ENCODE assay signal across 20 cellular contexts in genomic region chr17:76827736-76828135, GRCh38. TPM values are rescaled to one million over a fixed set of nuclear protein-coding genes. Genes with fewer than 3 reads are reported as not detected.
"Had no signal": no experiment of that assay in that cellular context is flagged by ENCODE, and none has a peak within 500 bp of the region (broad histone marks: within the 10 kb centered on the region; RNA-seq: fewer than 3 reads in every experiment).

No MANE protein-coding gene starts in this region.

- H3K4me2 ChIP-seq: hepatocyte had no signal

- H3K4me3 ChIP-seq: coronary artery, hepatocyte, mucosa of descending colon, right atrium auricular region, sigmoid colon, skin epidermis, testis, transverse colon had no signal

- H3K27ac Mint-ChIP-seq: stimulated activated naive B cell treated with anti-CD40 and anti-IgM and Interleukin-4, amounts not matched to agents 10 μg/mL and 1 μg/mL and 100 μg/mL, for 72 hours had no signal

- ATAC-seq: mucosa of descending colon; naive thymus-derived CD8-positive, alpha-beta T cell; stimulated activated naive B cell treated with anti-CD40 and anti-IgM and Interleukin-4, amounts not matched to agents 10 μg/mL and 1 μg/mL and 100 μg/mL, for 72 hours; stimulated activated naive CD8-positive, alpha-beta T cell treated with anti-CD3 and anti-CD28 coated beads, Interleukin-15, amount 100 ng/mL, for 72 hours had no signal

- H3K4me1 ChIP-seq: right atrium auricular region, sigmoid colon, testis, transverse colon had no signal

- H3K4me3 Mint-ChIP-seq: naive thymus-derived CD8-positive, alpha-beta T cell; stimulated activated naive B cell treated with anti-CD40 and anti-IgM and Interleukin-4, amounts not matched to agents 10 μg/mL and 1 μg/mL and 100 μg/mL, for 72 hours; stimulated activated naive CD8-positive, alpha-beta T cell treated with anti-CD3 and anti-CD28 coated beads, Interleukin-15, amount 100 ng/mL, for 72 hours had no signal

- H3K9me3 Mint-ChIP-seq: stimulated activated naive B cell treated with anti-CD40 and anti-IgM and Interleukin-4, amounts not matched to agents 10 μg/mL and 1 μg/mL and 100 μg/mL, for 72 hours; stimulated activated naive CD8-positive, alpha-beta T cell treated with anti-CD3 and anti-CD28 coated beads, Interleukin-15, amount 100 ng/mL, for 72 hours had no signal

- H3K9me3 ChIP-seq: mucosa of descending colon, neutrophil, right atrium auricular region, sigmoid colon, testis, transverse colon had no signal

- DNase-seq: effector CD4-positive, alpha-beta T cell; foreskin melanocyte; head of caudate nucleus; kidney glomerular epithelial cell; mucosa of descending colon; naive thymus-derived CD8-positive, alpha-beta T cell; posterior cingulate gyrus; sigmoid colon; stimulated activated CD4-positive, alpha-beta T cell treated with anti-CD3 and anti-CD28 coated beads, Interleukin-2, amount 100 ng/mL, for 24 hours; stimulated activated CD4-positive, alpha-beta T cell treated with anti-CD3 and anti-CD28 coated beads, Interleukin-4, amount 100 ng/mL, for 4 hours; stimulated activated naive B cell treated with anti-CD40 and anti-IgM and Interleukin-4, amounts not matched to agents 10 μg/mL and 1 μg/mL and 100 μg/mL, for 72 hours; stimulated activated naive CD8-positive, alpha-beta T cell treated with anti-CD3 and anti-CD28 coated beads, Interleukin-15, amount 100 ng/mL, for 72 hours; testis; transverse colon had no signal

- H3K27me3 ChIP-seq: hepatocyte, right atrium auricular region, testis, transverse colon had no signal

- H2AFZ ChIP-seq: hepatocyte had no signal

- H3K36me3 ChIP-seq: neutrophil, right atrium auricular region, sigmoid colon, transverse colon had no signal

- H3K79me2 ChIP-seq: hepatocyte had no signal

- H3K27ac ChIP-seq: coronary artery, hepatocyte, neutrophil, right atrium auricular region, sigmoid colon, skin epidermis, testis, transverse colon had no signal

- FAIRE-seq: islet of Langerhans had no signal

RNA-seq across cellular contexts. Expression of gene MGAT5B, which starts 40.5 kb away (rescaled TPM):
- total RNA-seq: right atrium auricular region, transverse colon had no signal
- polyA plus RNA-seq: naive thymus-derived CD8-positive, alpha-beta T cell had no signal
